Comparison of ENCODE assay signal across 9 cellular contexts in genomic region chr15:100878601-100879000, GRCh38. TPM values are rescaled to one million over a fixed set of nuclear protein-coding genes. Genes with fewer than 3 reads are reported as not detected.
A peak's percentile ranks its signal among the peaks of the same experiment; 100 is the strongest.
DNase-seq lines count a peak whose midpoint lies in the region; ATAC-seq and TF ChIP-seq lines count a peak whose summit lies in the region.
"Had no signal": no experiment of that assay in that cellular context is flagged by ENCODE, and none has a peak within 500 bp of the region (broad histone marks: within the 10 kb centered on the region; RNA-seq: fewer than 3 reads in every experiment).

No MANE protein-coding gene starts in this region.

- H3K27me3 ChIP-seq in CD4-positive, CD25-positive, alpha-beta regulatory T cell (ENCODE audit: control insufficient read depth, insufficient read depth, low read length): peaks cover 12% of the 10 kb centered on the region
- H3K27me3 ChIP-seq in neutrophil: peaks cover 100% of the 10 kb centered on the region
- peaks cover 6% of the 10 kb centered on the region for H3K27me3 ChIP-seq in osteoblast (ENCODE audit: insufficient read depth, low read length)

- H3K36me3 ChIP-seq in CD4-positive, CD25-positive, alpha-beta regulatory T cell (ENCODE audit: control insufficient read depth, insufficient read depth, low read length): no peaks in the 10 kb centered on the region
- H3K36me3 ChIP-seq in neutrophil (no peaks in the 10 kb centered on the region), osteoblast (ENCODE audit: insufficient read depth, low read length) (no peaks in the 10 kb centered on the region)

- no peak overlapping the region for H3K4me3 ChIP-seq in CD4-positive, CD25-positive, alpha-beta regulatory T cell (ENCODE audit: low read depth, low read length)
- H3K4me3 ChIP-seq in neutrophil (ENCODE audit: low read depth in 1 of 2, low read length in 1 of 2) (peak overlapping the region; percentile 24 to 31), osteoblast (ENCODE audit: insufficient read depth, low read length) (no peak overlapping the region)

- TF ChIP-seq CTCF in neutrophil (IDR thresholded peaks at IDR 0.05) (no peak), osteoblast (IDR thresholded peaks at IDR 0.05; ENCODE audit: extremely low read depth, low read depth, low read length) (no peak)

- no peaks in the 10 kb centered on the region for H3K36me3 Mint-ChIP-seq in CD4-positive, CD25-positive, alpha-beta regulatory T cell
- H3K36me3 Mint-ChIP-seq in IgD-negative memory B cell: peaks cover 2% of the 10 kb centered on the region

- no peaks in the 10 kb centered on the region for H3K4me1 ChIP-seq in CD4-positive, CD25-positive, alpha-beta regulatory T cell (ENCODE audit: control insufficient read depth, insufficient read depth, low read length, poor library complexity, severe bottlenecking)
- H3K4me1 ChIP-seq in neutrophil (ENCODE audit: control insufficient read depth in 1 of 2, insufficient read depth in 1 of 2, low read depth in 1 of 2, low read length in 1 of 2) (peaks cover 12 to 20% of the 10 kb centered on the region in 2 experiments), osteoblast (ENCODE audit: insufficient read depth, low read length) (no peaks in the 10 kb centered on the region)

- H3K9me3 Mint-ChIP-seq in CD4-positive, CD25-positive, alpha-beta regulatory T cell: no peaks in the 10 kb centered on the region
- no peaks in the 10 kb centered on the region for H3K9me3 Mint-ChIP-seq in IgD-negative memory B cell

- H3K27ac ChIP-seq in CD4-positive, CD25-positive, alpha-beta regulatory T cell (ENCODE audit: insufficient read depth, low read length, poor library complexity, severe bottlenecking): no peak overlapping the region
- H3K27ac ChIP-seq in neutrophil: no peak overlapping the region
- no peak overlapping the region for H3K27ac ChIP-seq in osteoblast (ENCODE audit: low read depth, low read length)

- H2AFZ ChIP-seq in osteoblast (ENCODE audit: low read length): no peak overlapping the region

- H3K4me3 Mint-ChIP-seq in CD4-positive, CD25-positive, alpha-beta regulatory T cell: peak overlapping the region in 3 of 4 donors; percentile 66 to 76 (median 75)
- peak overlapping the region; percentile 58 to 88 (median 84) for H3K4me3 Mint-ChIP-seq in IgD-negative memory B cell

- H3K79me2 ChIP-seq in osteoblast (ENCODE audit: insufficient read depth, low read length): no peaks in the 10 kb centered on the region

- peaks cover 0 to 13% (median 0%) of the 10 kb centered on the region in 4 donors for H3K4me1 Mint-ChIP-seq in CD4-positive, CD25-positive, alpha-beta regulatory T cell
- H3K4me1 Mint-ChIP-seq in IgD-negative memory B cell: peaks cover 2 to 7% (median 4%) of the 10 kb centered on the region in 3 donors

- no peak overlapping the region for H3K4me2 ChIP-seq in osteoblast (ENCODE audit: insufficient read depth, low read length)

- no peaks in the 10 kb centered on the region for H3K9me3 ChIP-seq in CD4-positive, CD25-positive, alpha-beta regulatory T cell (ENCODE audit: control insufficient read depth in 2 of 2, low read length in 2 of 2)
- H3K9me3 ChIP-seq in neutrophil: no peaks in the 10 kb centered on the region
- H3K9me3 ChIP-seq in osteoblast (ENCODE audit: low read depth, low read length): no peaks in the 10 kb centered on the region

- no peak overlapping the region for H3K27ac Mint-ChIP-seq in CD4-positive, CD25-positive, alpha-beta regulatory T cell
- no peak overlapping the region for H3K27ac Mint-ChIP-seq in IgD-negative memory B cell

- ATAC-seq in CD4-positive, CD25-positive, alpha-beta regulatory T cell (ENCODE audit: low read depth in 2 of 2): no peak
- no peak for ATAC-seq in HG03469 (IDR thresholded peaks at IDR 0.05; ENCODE audit: unreplicated experiment)

- no peak for DNase-seq in CD4-positive, CD25-positive, alpha-beta regulatory T cell
- peak; percentile 60 for DNase-seq in ecto neural progenitor cell (ENCODE audit: low spot score)
- no peak for DNase-seq in NOMO-1 treated with dmso at 0.1 percent for 144 hours (lab: John Stamatoyannopoulos, UW; ENCODE audit: unreplicated experiment)
- no peak for DNase-seq in NCI-H2227 (lab: John Stamatoyannopoulos, UW; ENCODE audit: unreplicated experiment)
- no peak for DNase-seq in osteoblast (ENCODE audit: insufficient read length, low spot score, missing footprints)
- DNase-seq: head of caudate nucleus had no signal

- no peaks in the 10 kb centered on the region for H4K20me1 ChIP-seq in osteoblast (ENCODE audit: insufficient read depth, low read length)

- peaks cover 51% of the 10 kb centered on the region for H3K27me3 Mint-ChIP-seq in CD4-positive, CD25-positive, alpha-beta regulatory T cell
- H3K27me3 Mint-ChIP-seq in IgD-negative memory B cell: peaks cover 58% of the 10 kb centered on the region

RNA-seq across cellular contexts. Expression of gene ALDH1A3, which starts 1.0 kb away (rescaled TPM):
- total RNA-seq in CD4-positive, CD25-positive, alpha-beta regulatory T cell: not detected
- not detected for polyA plus RNA-seq in CD4-positive, CD25-positive, alpha-beta regulatory T cell
- not detected for polyA plus RNA-seq in IgD-negative memory B cell
- 54.6 and 61.6 TPM in 2 replicates for total RNA-seq in osteoblast

RNA-seq across cellular contexts. Expression of gene LRRK1, which starts 40.6 kb away (rescaled TPM):
- total RNA-seq in CD4-positive, CD25-positive, alpha-beta regulatory T cell: 0.17 TPM
- polyA plus RNA-seq in CD4-positive, CD25-positive, alpha-beta regulatory T cell: under 1 TPM in 1 of 4 donors, not detected in 3; 0.06 TPM
- 13.2 TPM for polyA plus RNA-seq in IgD-negative memory B cell
- total RNA-seq in osteoblast: 14.1 and 15.2 TPM in 2 replicates

Comparison
In these comparisons a context has a peak if more than half of its experiments do, and no peak if none do; other contexts are left out.
1. H3K4me3 ChIP-seq: peak in neutrophil (2 of 2); none in CD4-positive, CD25-positive, alpha-beta regulatory T cell (single experiment) and osteoblast (single experiment).
2. RNA of gene ALDH1A3, which starts 1.0 kb away (total RNA-seq): 54.6 to 61.6 TPM in osteoblast; not detected in CD4-positive, CD25-positive, alpha-beta regulatory T cell (single experiment); every median in the first group is over 10 times any median in the second.
3. RNA of gene LRRK1, which starts 40.6 kb away (total RNA-seq): 14.1 to 15.2 TPM in osteoblast; 0.17 TPM in CD4-positive, CD25-positive, alpha-beta regulatory T cell (single experiment); every median in the first group is over 10 times any median in the second.